ENCODE assay signal across 27 cellular contexts in genomic region chr16:24113115-24113745, GRCh38.
DNase-seq lines count a peak whose midpoint lies in the region; ATAC-seq, FAIRE-seq and TF ChIP-seq lines count a peak whose summit lies in the region.
"Had no signal": no experiment of that assay in that cellular context is flagged by ENCODE, and none has a peak within 500 bp of the region (broad histone marks: within the 10 kb centered on the region; RNA-seq: fewer than 3 reads in every experiment).

No MANE protein-coding gene starts in this region.

- H2BK20ac ChIP-seq in H1 (ENCODE audit: low read length) = no peak overlapping the region

- no peaks in the 10 kb centered on the region for H3K4me1 Mint-ChIP-seq in activated naive CD8-positive, alpha-beta T cell treated with anti-CD3 and anti-CD28 coated beads, Interleukin-2, amount 50 U/mL, for 24 hours
- no peaks in the 10 kb centered on the region for H3K4me1 Mint-ChIP-seq in activated naive CD8-positive, alpha-beta T cell treated with anti-CD3 and anti-CD28 coated beads for 36 hours
- H3K4me1 Mint-ChIP-seq in WTC11 = peaks cover 42% of the 10 kb centered on the region
- H3K4me1 Mint-ChIP-seq in stimulated activated naive B cell treated with anti-CD40 and anti-IgM and Interleukin-4, amounts not matched to agents 10 μg/mL and 1 μg/mL and 100 μg/mL, for 72 hours = peaks cover 0 to 1% of the 10 kb centered on the region in 2 donors

- H2BK15ac ChIP-seq in H1 (ENCODE audit: low read length) = no peak overlapping the region

- TF ChIP-seq POLR2A in H1 (IDR thresholded peaks at IDR 0.05; ENCODE audit: control extremely low read depth in 1 of 2, low read depth in 2 of 2, low read length in 2 of 2) = no peak

- H3K9me3 ChIP-seq in H1 (ENCODE audit: insufficient read depth in 2 of 2, low read depth in 1 of 2, low read length in 1 of 2) = peaks cover 0 to 3% of the 10 kb centered on the region in 2 experiments; a peak in 1 of 4 replicates
- H3K9me3 ChIP-seq: A549, Caco-2 had no signal

- H4K91ac ChIP-seq in H1 (replicated peaks; ENCODE audit: insufficient read length, low read length) = no peak overlapping the region

- H4K8ac ChIP-seq in H1 (ENCODE audit: extremely low read depth, insufficient read depth, low read length) = no peak overlapping the region

- TF ChIP-seq CTCF in WTC11 (IDR thresholded peaks at IDR 0.05) = no peak
- TF ChIP-seq CTCF in H1 (IDR thresholded peaks at IDR 0.05; ENCODE audit: control extremely low read depth in 1 of 3, insufficient read depth in 1 of 3, low read depth in 1 of 3, low read length in 3 of 3) = no peak

- H3K9ac ChIP-seq in H1 (replicated peaks in 1 of 4; ENCODE audit: extremely low read depth in 1 of 4, low read depth in 3 of 4, low read length in 3 of 4) = no peak overlapping the region

- H3K23ac ChIP-seq in H1 (ENCODE audit: insufficient read length) = no peak overlapping the region

- no peaks in the 10 kb centered on the region for H3K36me3 ChIP-seq in H1 (ENCODE audit: control insufficient read depth in 2 of 4, insufficient read depth in 4 of 4, low read length in 3 of 4)

- WGBS in H1 (ENCODE audit: extremely low coverage in 1 of 2, insufficient coverage in 1 of 2, insufficient read length in 1 of 2, insufficient replicate concordance in 2 of 2, low coverage in 1 of 2, low lambda C conversion rate in 2 of 2, missing lambda C conversion rate in 1 of 2), 2 experiments = 67% methylated on average over 1 of the region's 2 CpGs; no CpG with 5 or more reads in 1 of the 2 experiments

- H3K79me2 ChIP-seq in H1 (ENCODE audit: control insufficient read depth in 1 of 2, insufficient read depth in 2 of 2, low read length in 2 of 2) = no peaks in the 10 kb centered on the region

- no peak overlapping the region for H3K4me3 Mint-ChIP-seq in activated naive CD8-positive, alpha-beta T cell treated with anti-CD3 and anti-CD28 coated beads, Interleukin-2, amount 50 U/mL, for 24 hours
- no peak overlapping the region for H3K4me3 Mint-ChIP-seq in activated naive CD8-positive, alpha-beta T cell treated with anti-CD3 and anti-CD28 coated beads for 36 hours
- no peak overlapping the region for H3K4me3 Mint-ChIP-seq in WTC11
- no peak overlapping the region for H3K4me3 Mint-ChIP-seq in stimulated activated naive B cell treated with anti-CD40 and anti-IgM and Interleukin-4, amounts not matched to agents 10 μg/mL and 1 μg/mL and 100 μg/mL, for 72 hours
- H3K4me3 Mint-ChIP-seq: CD8-positive, alpha-beta T cell had no signal

- no peak for TF ChIP-seq EP300 in H1 (IDR thresholded peaks at IDR 0.05; ENCODE audit: borderline replicate concordance in 1 of 2, low read depth in 2 of 2, low read length in 2 of 2)

- no peaks in the 10 kb centered on the region for H3K79me1 ChIP-seq in H1 (ENCODE audit: low read depth, low read length)

- H2AK5ac ChIP-seq in H1 (ENCODE audit: low read depth, low read length) = 0 out of 2 replicates have a peak overlapping the region, but pooled peaks have one; percentile 4

- no peak overlapping the region for H3K4me2 ChIP-seq in H1 (ENCODE audit: insufficient read depth in 1 of 2, low read depth in 2 of 2, low read length in 2 of 2)
- H3K4me2 ChIP-seq: A549 had no signal

- no peak overlapping the region for H3K14ac ChIP-seq in H1 (ENCODE audit: insufficient read length)

- H3K4ac ChIP-seq in H1 (replicated peaks; ENCODE audit: insufficient read length, low read depth, low read length) = no peak overlapping the region

- no peak for TF ChIP-seq RAD21 in H1 (IDR thresholded peaks at IDR 0.05 in 1 of 2, conservative IDR thresholded peaks at IDR 0.05 in 1 of 2; ENCODE audit: low read depth in 2 of 2, low read length in 2 of 2)

- no peak overlapping the region for H3K27ac ChIP-seq in H1 (ENCODE audit: low read depth, low read length)
- H3K27ac ChIP-seq: A549 had no signal

- H3K23me2 ChIP-seq in H1 (ENCODE audit: low read depth, low read length) = peaks cover 2% of the 10 kb centered on the region; the same call in 1 of the 2 replicates

- no peak overlapping the region for H3K18ac ChIP-seq in H1 (ENCODE audit: extremely low read depth, low read length)

- no peak for FAIRE-seq in H1 (lab: Jason Lieb, UNC)
- FAIRE-seq: A549, G401.6, HepG2 had no signal

- H2BK5ac ChIP-seq in H1 (ENCODE audit: low read depth, low read length) = no peak overlapping the region

- peaks cover 30% of the 10 kb centered on the region for H3K36me3 Mint-ChIP-seq in activated naive CD8-positive, alpha-beta T cell treated with anti-CD3 and anti-CD28 coated beads, Interleukin-2, amount 50 U/mL, for 24 hours (ENCODE audit: low read depth)
- peaks cover 22% of the 10 kb centered on the region for H3K36me3 Mint-ChIP-seq in activated naive CD8-positive, alpha-beta T cell treated with anti-CD3 and anti-CD28 coated beads for 36 hours
- peaks cover 10% of the 10 kb centered on the region; the same call in 1 of the 2 replicates for H3K36me3 Mint-ChIP-seq in WTC11
- H3K36me3 Mint-ChIP-seq in stimulated activated naive B cell treated with anti-CD40 and anti-IgM and Interleukin-4, amounts not matched to agents 10 μg/mL and 1 μg/mL and 100 μg/mL, for 72 hours = peaks cover 27 to 39% of the 10 kb centered on the region in 2 donors

- peak overlapping the region; percentile 43 for H3K27ac Mint-ChIP-seq in activated naive CD8-positive, alpha-beta T cell treated with anti-CD3 and anti-CD28 coated beads, Interleukin-2, amount 50 U/mL, for 24 hours
- no peak overlapping the region for H3K27ac Mint-ChIP-seq in activated naive CD8-positive, alpha-beta T cell treated with anti-CD3 and anti-CD28 coated beads for 36 hours
- H3K27ac Mint-ChIP-seq in WTC11 = no peak overlapping the region; the same call in 1 of the 2 replicates
- H3K27ac Mint-ChIP-seq in stimulated activated naive B cell treated with anti-CD40 and anti-IgM and Interleukin-4, amounts not matched to agents 10 μg/mL and 1 μg/mL and 100 μg/mL, for 72 hours = peak overlapping the region; percentile 34
- H3K27ac Mint-ChIP-seq: CD8-positive, alpha-beta T cell had no signal

- no peaks in the 10 kb centered on the region for H3K27me3 Mint-ChIP-seq in activated naive CD8-positive, alpha-beta T cell treated with anti-CD3 and anti-CD28 coated beads, Interleukin-2, amount 50 U/mL, for 24 hours
- H3K27me3 Mint-ChIP-seq in activated naive CD8-positive, alpha-beta T cell treated with anti-CD3 and anti-CD28 coated beads for 36 hours = no peaks in the 10 kb centered on the region
- H3K27me3 Mint-ChIP-seq in WTC11 (ENCODE audit: low read depth) = no peaks in the 10 kb centered on the region; the same call in 1 of the 2 replicates
- no peaks in the 10 kb centered on the region for H3K27me3 Mint-ChIP-seq in stimulated activated naive B cell treated with anti-CD40 and anti-IgM and Interleukin-4, amounts not matched to agents 10 μg/mL and 1 μg/mL and 100 μg/mL, for 72 hours

- CTCF ChIA-PET in WTC11 (lab: Charles Lee) (no interaction called here), H1 (lab: Charles Lee; ENCODE audit: partially characterized antibody) (interaction anchor here (1.4 kb wide), 1 partner anchor 15 kb away, joined by 3 read pairs; no protein-coding TSS in a partner anchor)

- H3K4me3 ChIP-seq in H1 (ENCODE audit: extremely low read depth in 1 of 4, insufficient read depth in 2 of 4, low read depth in 3 of 4, low read length in 4 of 4) = no peak overlapping the region
- H3K4me3 ChIP-seq: A549 had no signal

- no peaks in the 10 kb centered on the region for H4K20me1 ChIP-seq in H1 (replicated peaks in 1 of 2; ENCODE audit: control insufficient read depth in 1 of 2, insufficient read depth in 2 of 2, low read length in 2 of 2)

- POLR2A ChIA-PET in WTC11 (lab: Charles Lee) = no interaction called here
- POLR2A ChIA-PET in H1 (lab: Charles Lee; ENCODE audit: partially characterized antibody) = no interaction called here

- no peak overlapping the region for H2BK120ac ChIP-seq in H1 (replicated peaks; ENCODE audit: low read depth, low read length)

- no peak overlapping the region for H4K5ac ChIP-seq in H1 (ENCODE audit: insufficient read length, low read depth, low read length)

- DNase-seq in activated naive CD8-positive, alpha-beta T cell treated with anti-CD3 and anti-CD28 coated beads, Interleukin-2, amount 50 U/mL, for 24 hours = no peak
- no peak for DNase-seq in activated naive CD8-positive, alpha-beta T cell treated with anti-CD3 and anti-CD28 coated beads for 36 hours
- DNase-seq in WTC11 (ENCODE audit: low spot score) = no peak
- no peak for DNase-seq in H1 (ENCODE audit: low read depth in 1 of 2, low spot score in 2 of 2)
- DNase-seq in stimulated activated naive B cell treated with anti-CD40 and anti-IgM and Interleukin-4, amounts not matched to agents 10 μg/mL and 1 μg/mL and 100 μg/mL, for 72 hours = no peak
- no peak for DNase-seq in NCI-H187 (lab: John Stamatoyannopoulos, UW)
- no peak for DNase-seq in KG1 (lab: John Stamatoyannopoulos, UW)
- DNase-seq: AML-193; C1 segment of cervical spinal cord; Caco-2; CD8-positive, alpha-beta T cell; GOT3; KBM-7; MM.1S; NCI-H1694; NCI-H2081; NCI-H2171; NCI-H226; NCI-H510A; NCI-H69; RPMI8226; SHP77 had no signal

- no peaks in the 10 kb centered on the region for H3K9me3 Mint-ChIP-seq in activated naive CD8-positive, alpha-beta T cell treated with anti-CD3 and anti-CD28 coated beads, Interleukin-2, amount 50 U/mL, for 24 hours
- H3K9me3 Mint-ChIP-seq in activated naive CD8-positive, alpha-beta T cell treated with anti-CD3 and anti-CD28 coated beads for 36 hours = no peaks in the 10 kb centered on the region
- peaks cover 11% of the 10 kb centered on the region for H3K9me3 Mint-ChIP-seq in WTC11
- H3K9me3 Mint-ChIP-seq in stimulated activated naive B cell treated with anti-CD40 and anti-IgM and Interleukin-4, amounts not matched to agents 10 μg/mL and 1 μg/mL and 100 μg/mL, for 72 hours = peaks cover 0 to 6% of the 10 kb centered on the region in 2 donors
- H3K9me3 Mint-ChIP-seq: CD8-positive, alpha-beta T cell had no signal

- no peak overlapping the region for H3K56ac ChIP-seq in H1 (replicated peaks; ENCODE audit: insufficient read length, low read depth, low read length)

- H2BK12ac ChIP-seq in H1 (ENCODE audit: low read depth, low read length) = no peak overlapping the region

- no peak overlapping the region for H2AFZ ChIP-seq in H1 (ENCODE audit: low read length)

- H3K27me3 ChIP-seq in H1 (replicated peaks in 1 of 4; ENCODE audit: control insufficient read depth in 3 of 4, extremely low read depth in 1 of 4, insufficient read depth in 3 of 4, low read length in 3 of 4) = no peaks in the 10 kb centered on the region

- peaks cover 4 to 9% (median 8%) of the 10 kb centered on the region in 4 experiments; a peak in 6 of 7 replicates for H3K4me1 ChIP-seq in H1 (replicated peaks in 1 of 4; ENCODE audit: control insufficient read depth in 3 of 4, insufficient read depth in 4 of 4, low read length in 3 of 4)
- H3K4me1 ChIP-seq: A549, Caco-2 had no signal

- no peak for ATAC-seq in activated naive CD8-positive, alpha-beta T cell treated with anti-CD3 and anti-CD28 coated beads, Interleukin-2, amount 50 U/mL, for 24 hours
- ATAC-seq in WTC11 (no peak), HG03460 (IDR thresholded peaks at IDR 0.05; ENCODE audit: unreplicated experiment) (no peak)
- no peak for ATAC-seq in stimulated activated naive B cell treated with anti-CD40 and anti-IgM and Interleukin-4, amounts not matched to agents 10 μg/mL and 1 μg/mL and 100 μg/mL, for 72 hours (replicated peaks)
- ATAC-seq: A549; CD8-positive, alpha-beta T cell; HCT116; HepG2 had no signal

TF ChIP-seq in WTC11, 78 proteins besides CTCF, POLR2A, EP300 and RAD21 (continues in another document):
- TF ChIP-seq NR2C2 (CRISPR knock-in tag; IDR thresholded peaks at IDR 0.05) = no peak

Comparison
In these comparisons a context has a peak if more than half of its experiments do, and no peak if none do; other contexts are left out.
1. H3K27ac Mint-ChIP-seq: peak in activated naive CD8-positive, alpha-beta T cell treated with anti-CD3 and anti-CD28 coated beads, Interleukin-2, amount 50 U/mL, for 24 hours (single experiment) and stimulated activated naive B cell treated with anti-CD40 and anti-IgM and Interleukin-4, amounts not matched to agents 10 μg/mL and 1 μg/mL and 100 μg/mL, for 72 hours (single experiment); none in activated naive CD8-positive, alpha-beta T cell treated with anti-CD3 and anti-CD28 coated beads for 36 hours (single experiment) and WTC11 (single experiment).